Comparison of ENCODE assay signal across 21 cellular contexts in the genomic region with DNA sequence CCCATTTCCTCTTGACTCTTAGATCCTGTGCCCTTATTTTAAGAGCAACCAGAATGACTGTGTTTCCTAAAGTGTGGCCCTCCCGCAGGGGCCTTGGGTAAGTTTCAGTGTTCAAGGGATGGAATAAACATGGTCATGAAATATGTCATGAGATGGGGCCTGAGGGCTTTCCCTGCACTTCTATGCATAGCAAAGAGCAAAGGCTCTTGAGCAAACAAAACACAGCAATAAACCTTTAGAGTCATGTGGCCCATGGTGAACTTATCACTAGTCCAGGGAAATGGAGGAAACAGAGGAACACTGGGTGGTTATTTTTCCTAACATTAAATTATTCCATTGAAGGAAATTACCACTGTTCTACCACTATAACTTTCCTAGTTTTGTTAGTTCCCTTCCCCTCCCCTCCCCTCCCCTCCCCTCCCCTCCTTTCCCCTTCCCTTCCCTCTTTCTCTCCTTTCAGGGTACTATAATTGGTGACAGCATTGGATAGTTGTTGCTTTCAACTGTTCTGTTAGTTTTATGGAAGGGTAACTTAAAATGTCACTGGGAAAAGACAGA.
DNase-seq lines count a peak whose midpoint lies in the region; ATAC-seq, FAIRE-seq and TF ChIP-seq lines count a peak whose summit lies in the region.
"Had no signal": no experiment of that assay in that cellular context is flagged by ENCODE, and none has a peak within 500 bp of the region (broad histone marks: within the 10 kb centered on the region; RNA-seq: fewer than 3 reads in every experiment).

No MANE protein-coding gene starts in this region.

- H4K5ac ChIP-seq in H1 (ENCODE audit: insufficient read length, low read depth, low read length), result no peak overlapping the region

- H3K9me3 Mint-ChIP-seq in activated CD4-positive, alpha-beta memory T cell treated with anti-CD3 and anti-CD28 coated beads for 36 hours, result no peaks in the 10 kb centered on the region
- peaks cover under 1% of the 10 kb centered on the region for H3K9me3 Mint-ChIP-seq in activated CD4-positive, alpha-beta memory T cell treated with anti-CD3 and anti-CD28 coated beads, Interleukin-2, amount 10 ng/mL, durations not matched to agents 7 days and 5 days

- H2BK120ac ChIP-seq in H1 (replicated peaks; ENCODE audit: low read depth, low read length), result no peak overlapping the region

- TF ChIP-seq CTCF in H1 (IDR thresholded peaks at IDR 0.05; ENCODE audit: control extremely low read depth in 1 of 3, insufficient read depth in 1 of 3, low read depth in 1 of 3, low read length in 3 of 3) (no peak), mucosa of descending colon (IDR thresholded peaks at IDR 0.05) (no peak), colonic mucosa (IDR thresholded peaks at IDR 0.05) (no peak), esophagus muscularis mucosa (IDR thresholded peaks at IDR 0.05) (no peak)

- H3K4me3 Mint-ChIP-seq in activated CD4-positive, alpha-beta memory T cell treated with anti-CD3 and anti-CD28 coated beads for 36 hours, result no peak overlapping the region
- H3K4me3 Mint-ChIP-seq in activated CD4-positive, alpha-beta memory T cell treated with anti-CD3 and anti-CD28 coated beads, Interleukin-2, amount 10 ng/mL, durations not matched to agents 7 days and 5 days, result no peak overlapping the region
- H3K4me3 Mint-ChIP-seq: B cell, CD14-positive monocyte had no signal

- no peaks in the 10 kb centered on the region for H3K79me1 ChIP-seq in H1 (ENCODE audit: low read depth, low read length)

- TF ChIP-seq EP300 in H1 (IDR thresholded peaks at IDR 0.05; ENCODE audit: borderline replicate concordance in 1 of 2, low read depth in 2 of 2, low read length in 2 of 2) (no peak), esophagus muscularis mucosa (IDR thresholded peaks at IDR 0.05) (no peak)

- H2AFZ ChIP-seq in H1 (ENCODE audit: low read length), result 0 out of 2 replicates have a peak overlapping the region, but pooled peaks have one; percentile 46

- POLR2A ChIA-PET in activated CD4-positive, alpha-beta memory T cell treated with anti-CD3 and anti-CD28 coated beads for 36 hours (lab: Charles Lee), result no interaction called here
- POLR2A ChIA-PET in activated CD4-positive, alpha-beta memory T cell treated with anti-CD3 and anti-CD28 coated beads, Interleukin-2, amount 10 ng/mL, durations not matched to agents 7 days and 5 days (lab: Charles Lee), result no interaction called here
- POLR2A ChIA-PET in H1 (lab: Charles Lee; ENCODE audit: partially characterized antibody), result no interaction called here

- no peaks in the 10 kb centered on the region for H3K4me1 ChIP-seq in H1 (replicated peaks in 1 of 4; ENCODE audit: control insufficient read depth in 3 of 4, insufficient read depth in 4 of 4, low read length in 3 of 4)
- H3K4me1 ChIP-seq in mucosa of descending colon (ENCODE audit: low read depth), result no peaks in the 10 kb centered on the region
- H3K4me1 ChIP-seq in colonic mucosa, result no peaks in the 10 kb centered on the region
- H3K4me1 ChIP-seq in esophagus muscularis mucosa, result peaks cover 0 to 4% (median 0%) of the 10 kb centered on the region in 4 donors

- H3K23me2 ChIP-seq in H1 (ENCODE audit: low read depth, low read length), result no peaks in the 10 kb centered on the region

- no peak overlapping the region for H4K8ac ChIP-seq in H1 (ENCODE audit: extremely low read depth, insufficient read depth, low read length)

- DNase-seq in activated CD4-positive, alpha-beta memory T cell treated with anti-CD3 and anti-CD28 coated beads for 36 hours, result peak; percentile 32
- no peak for DNase-seq in activated CD4-positive, alpha-beta memory T cell treated with anti-CD3 and anti-CD28 coated beads, Interleukin-2, amount 10 ng/mL, durations not matched to agents 7 days and 5 days
- DNase-seq in NCI-H526 treated with DMSO at 0.1 percent for 48 hours (lab: John Stamatoyannopoulos, UW) (peak; percentile 28), H1 (ENCODE audit: low read depth in 1 of 2, low spot score in 2 of 2) (no peak), mucosa of descending colon (no peak), colonic mucosa (no peak), esophagus muscularis mucosa (ENCODE audit: extremely low spot score) (no peak)
- no peak for DNase-seq in activated T-cell treated with anti-CD3 and anti-CD28 coated beads, Interleukin-2, amount 50 U/mL, for 1 hour
- DNase-seq: EL, HCEC 1CT, KBM-7, MM.1S, NCI-H1048, NCI-H1436, NCI-H187 treated with DMSO at 0.1 percent for 48 hours, NCI-H2107 had no signal

- no peak overlapping the region for H4K91ac ChIP-seq in H1 (replicated peaks; ENCODE audit: insufficient read length, low read length)

- ATAC-seq in mucosa of descending colon, result peak; percentile 48
- ATAC-seq: Panc1 had no signal

- no peak overlapping the region for H3K23ac ChIP-seq in H1 (ENCODE audit: insufficient read length)

- H3K4me2 ChIP-seq in H1 (ENCODE audit: insufficient read depth in 1 of 2, low read depth in 2 of 2, low read length in 2 of 2), result no peak overlapping the region

- no peaks in the 10 kb centered on the region for H3K36me3 Mint-ChIP-seq in activated CD4-positive, alpha-beta memory T cell treated with anti-CD3 and anti-CD28 coated beads for 36 hours
- H3K36me3 Mint-ChIP-seq in activated CD4-positive, alpha-beta memory T cell treated with anti-CD3 and anti-CD28 coated beads, Interleukin-2, amount 10 ng/mL, durations not matched to agents 7 days and 5 days (ENCODE audit: low read depth), result peaks cover 8% of the 10 kb centered on the region

- H3K27ac ChIP-seq in H1 (ENCODE audit: low read depth, low read length) (no peak overlapping the region), colonic mucosa (no peak overlapping the region), esophagus muscularis mucosa (replicated peaks in 1 of 4) (no peak overlapping the region)
- H3K27ac ChIP-seq: SJSA1 had no signal

- H3K4me3 ChIP-seq in H1 (ENCODE audit: extremely low read depth in 1 of 4, insufficient read depth in 2 of 4, low read depth in 3 of 4, low read length in 4 of 4), result no peak overlapping the region
- H3K4me3 ChIP-seq in mucosa of descending colon, result no peak overlapping the region
- H3K4me3 ChIP-seq in colonic mucosa, result no peak overlapping the region
- H3K4me3 ChIP-seq in esophagus muscularis mucosa, result no peak overlapping the region
- H3K4me3 ChIP-seq: SJSA1 had no signal

- CTCF ChIA-PET in activated CD4-positive, alpha-beta memory T cell treated with anti-CD3 and anti-CD28 coated beads for 36 hours (lab: Charles Lee), result no interaction called here
- CTCF ChIA-PET in activated CD4-positive, alpha-beta memory T cell treated with anti-CD3 and anti-CD28 coated beads, Interleukin-2, amount 10 ng/mL, durations not matched to agents 7 days and 5 days (lab: Charles Lee), result no interaction called here
- CTCF ChIA-PET in H1 (lab: Charles Lee; ENCODE audit: partially characterized antibody), result interaction anchor here (1.0 to 2.1 kb wide), 3 partner anchors 14 to 81 kb away, joined by 3 to 9 read pairs (median 3); no protein-coding TSS in a partner anchor

- no peaks in the 10 kb centered on the region for H3K27me3 ChIP-seq in H1 (replicated peaks in 1 of 4; ENCODE audit: control insufficient read depth in 3 of 4, extremely low read depth in 1 of 4, insufficient read depth in 3 of 4, low read length in 3 of 4)
- no peaks in the 10 kb centered on the region for H3K27me3 ChIP-seq in colonic mucosa
- peaks cover 0 to 3% (median 0%) of the 10 kb centered on the region in 4 donors for H3K27me3 ChIP-seq in esophagus muscularis mucosa
- H3K27me3 ChIP-seq: SJSA1 had no signal

- FAIRE-seq in H1 (lab: Jason Lieb, UNC), result no peak
- FAIRE-seq: A204.1 had no signal

- H2BK20ac ChIP-seq in H1 (ENCODE audit: low read length), result no peak overlapping the region

- H3K27me3 Mint-ChIP-seq in activated CD4-positive, alpha-beta memory T cell treated with anti-CD3 and anti-CD28 coated beads for 36 hours, result no peaks in the 10 kb centered on the region
- peaks cover 3% of the 10 kb centered on the region for H3K27me3 Mint-ChIP-seq in activated CD4-positive, alpha-beta memory T cell treated with anti-CD3 and anti-CD28 coated beads, Interleukin-2, amount 10 ng/mL, durations not matched to agents 7 days and 5 days

- TF ChIP-seq POLR2A in H1 (IDR thresholded peaks at IDR 0.05; ENCODE audit: control extremely low read depth in 1 of 2, low read depth in 2 of 2, low read length in 2 of 2) (no peak), esophagus muscularis mucosa (IDR thresholded peaks at IDR 0.05; ENCODE audit: low read depth) (no peak)

- H2BK15ac ChIP-seq in H1 (ENCODE audit: low read length), result no peak overlapping the region

- H3K36me3 ChIP-seq in H1 (ENCODE audit: control insufficient read depth in 2 of 4, insufficient read depth in 4 of 4, low read length in 3 of 4) (no peaks in the 10 kb centered on the region), mucosa of descending colon (ENCODE audit: low read depth) (no peaks in the 10 kb centered on the region), colonic mucosa (no peaks in the 10 kb centered on the region), esophagus muscularis mucosa (no peaks in the 10 kb centered on the region)
- H3K36me3 ChIP-seq: SJSA1 had no signal

- WGBS in H1 (ENCODE audit: extremely low coverage in 1 of 2, insufficient coverage in 1 of 2, insufficient read length in 1 of 2, insufficient replicate concordance in 2 of 2, low coverage in 1 of 2, low lambda C conversion rate in 2 of 2, missing lambda C conversion rate in 1 of 2), 2 experiments, result 100% methylated on average over 1 of the region's 1 CpG; no CpG with 5 or more reads in 1 of the 2 experiments
- 93% methylated on average over 1 of the region's 1 CpG for WGBS in esophagus muscularis mucosa

- TF ChIP-seq RAD21 in H1 (IDR thresholded peaks at IDR 0.05 in 1 of 2, conservative IDR thresholded peaks at IDR 0.05 in 1 of 2; ENCODE audit: low read depth in 2 of 2, low read length in 2 of 2), result no peak

- no peak overlapping the region for H2AK5ac ChIP-seq in H1 (ENCODE audit: low read depth, low read length)

- H3K4me1 Mint-ChIP-seq in activated CD4-positive, alpha-beta memory T cell treated with anti-CD3 and anti-CD28 coated beads for 36 hours (ENCODE audit: low read depth), result peaks cover 36% of the 10 kb centered on the region
- peaks cover 40% of the 10 kb centered on the region for H3K4me1 Mint-ChIP-seq in activated CD4-positive, alpha-beta memory T cell treated with anti-CD3 and anti-CD28 coated beads, Interleukin-2, amount 10 ng/mL, durations not matched to agents 7 days and 5 days
- H3K4me1 Mint-ChIP-seq: B cell had no signal

- H3K9me3 ChIP-seq in H1 (ENCODE audit: insufficient read depth in 2 of 2, low read depth in 1 of 2, low read length in 1 of 2) (no peaks in the 10 kb centered on the region), mucosa of descending colon (no peaks in the 10 kb centered on the region), colonic mucosa (no peaks in the 10 kb centered on the region), esophagus muscularis mucosa (no peaks in the 10 kb centered on the region)
- H3K9me3 ChIP-seq: SJSA1 had no signal

- no peak overlapping the region for H3K14ac ChIP-seq in H1 (ENCODE audit: insufficient read length)

- H3K9ac ChIP-seq in H1 (replicated peaks in 1 of 4; ENCODE audit: extremely low read depth in 1 of 4, low read depth in 3 of 4, low read length in 3 of 4) (no peak overlapping the region), colonic mucosa (ENCODE audit: low read depth in 2 of 2, low read length in 2 of 2) (no peak overlapping the region)

- intact Hi-C loops in activated CD4-positive, alpha-beta memory T cell treated with anti-CD3 and anti-CD28 coated beads for 36 hours (cut with micrococcal nuclease), result loop anchor here (10.0 kb wide), 1 partner anchor 1444 kb away; the partner anchor contains the start of gene TUT7
- intact Hi-C loops in mucosa of descending colon (cut with DNase I, micrococcal nuclease) (no loop called here), colonic mucosa (cut with DNase I) (no loop called here), esophagus muscularis mucosa (cut with DNase I) (no loop called here)

- H3K4ac ChIP-seq in H1 (replicated peaks; ENCODE audit: insufficient read length, low read depth, low read length), result no peak overlapping the region

- H3K79me2 ChIP-seq in H1 (ENCODE audit: control insufficient read depth in 1 of 2, insufficient read depth in 2 of 2, low read length in 2 of 2), result no peaks in the 10 kb centered on the region

- H4K20me1 ChIP-seq in H1 (replicated peaks in 1 of 2; ENCODE audit: control insufficient read depth in 1 of 2, insufficient read depth in 2 of 2, low read length in 2 of 2), result no peaks in the 10 kb centered on the region

- H3K56ac ChIP-seq in H1 (replicated peaks; ENCODE audit: insufficient read length, low read depth, low read length), result no peak overlapping the region

- H2BK5ac ChIP-seq in H1 (ENCODE audit: low read depth, low read length), result no peak overlapping the region

- H3K18ac ChIP-seq in H1 (ENCODE audit: extremely low read depth, low read length), result no peak overlapping the region

- H3K27ac Mint-ChIP-seq in activated CD4-positive, alpha-beta memory T cell treated with anti-CD3 and anti-CD28 coated beads for 36 hours, result no peak overlapping the region
- H3K27ac Mint-ChIP-seq in activated CD4-positive, alpha-beta memory T cell treated with anti-CD3 and anti-CD28 coated beads, Interleukin-2, amount 10 ng/mL, durations not matched to agents 7 days and 5 days, result no peak overlapping the region
- H3K27ac Mint-ChIP-seq: B cell had no signal

- no peak overlapping the region for H2BK12ac ChIP-seq in H1 (ENCODE audit: low read depth, low read length)

Comparison
In these comparisons a context has a peak if more than half of its experiments do, and no peak if none do; other contexts are left out.
1. DNase-seq: peak in activated CD4-positive, alpha-beta memory T cell treated with anti-CD3 and anti-CD28 coated beads for 36 hours (single experiment) and NCI-H526 treated with DMSO at 0.1 percent for 48 hours (single experiment); none in activated CD4-positive, alpha-beta memory T cell treated with anti-CD3 and anti-CD28 coated beads, Interleukin-2, amount 10 ng/mL, durations not matched to agents 7 days and 5 days (single experiment), H1 (0 of 2), mucosa of descending colon (0 of 3), colonic mucosa (single experiment), activated T-cell treated with anti-CD3 and anti-CD28 coated beads, Interleukin-2, amount 50 U/mL, for 1 hour (single experiment) and esophagus muscularis mucosa (single experiment).